In genomic region chr3:30554317-30554690, GRCh38 we compare ENCODE assay signal across 18 cellular contexts.
"Had no signal": no experiment of that assay in that cellular context is flagged by ENCODE, and none has a peak within 500 bp of the region (broad histone marks: within the 10 kb centered on the region; RNA-seq: fewer than 3 reads in every experiment).

No MANE protein-coding gene starts in this region.

- H3K27ac Mint-ChIP-seq: activated CD4-positive, alpha-beta T cell treated with anti-CD3 and anti-CD28 coated beads, Interleukin-2, amount 10 ng/mL, durations not matched to agents 7 days and 5 days; natural killer cell had no signal

- H3K4me1 Mint-ChIP-seq: activated CD4-positive, alpha-beta T cell treated with anti-CD3 and anti-CD28 coated beads, Interleukin-2, amount 10 ng/mL, durations not matched to agents 7 days and 5 days; natural killer cell had no signal

- H3K4me1 ChIP-seq: adrenal gland, thyroid gland had no signal

- H3K9me3 ChIP-seq: adrenal gland, neutrophil, thyroid gland had no signal

- H3K27ac ChIP-seq: adrenal gland, neutrophil, thyroid gland had no signal

- H3K27me3 Mint-ChIP-seq: activated CD4-positive, alpha-beta T cell treated with anti-CD3 and anti-CD28 coated beads, Interleukin-2, amount 10 ng/mL, durations not matched to agents 7 days and 5 days had no signal

- H3K27me3 ChIP-seq: adrenal gland, neutrophil, thyroid gland had no signal

- H3K4me3 Mint-ChIP-seq: activated CD4-positive, alpha-beta T cell treated with anti-CD3 and anti-CD28 coated beads, Interleukin-2, amount 10 ng/mL, durations not matched to agents 7 days and 5 days; activated T-cell treated with anti-CD3 and anti-CD28 coated beads, Interleukin-2, amount 50 U/mL, for 4 hours; natural killer cell had no signal

- H3K36me3 Mint-ChIP-seq: natural killer cell had no signal

- H3K36me3 ChIP-seq: adrenal gland, neutrophil, thyroid gland had no signal

- H3K9me3 Mint-ChIP-seq: activated T-cell treated with anti-CD3 and anti-CD28 coated beads, Interleukin-2, amount 50 U/mL, for 4 hours; natural killer cell had no signal

- H3K4me3 ChIP-seq: adrenal gland, thyroid gland had no signal

- DNase-seq: activated CD4-positive, alpha-beta T cell treated with anti-CD3 and anti-CD28 coated beads, Interleukin-2, amount 10 ng/mL, durations not matched to agents 7 days and 5 days; activated CD8-positive, alpha-beta memory T cell treated with anti-CD3 and anti-CD28 coated beads, Interleukin-2, amount 50 U/mL, for 4 hours; activated effector memory CD4-positive, alpha-beta T cell treated with Interleukin-2 at 50 U/mL for 16 hours; activated naive CD4-positive, alpha-beta T cell treated with anti-CD3 and anti-CD28 coated beads, Interleukin-2, amount 50 U/mL, for 16 hours; activated T-cell treated with anti-CD3 and anti-CD28 coated beads, Interleukin-2, amount 50 U/mL, for 4 hours; adrenal gland; cerebellar nuclear complex; cortex of kidney; effector CD4-positive, alpha-beta T cell; left cardiac atrium; natural killer cell; retina; stimulated activated CD4-positive, alpha-beta T cell treated with anti-CD3 and anti-CD28 coated beads, Interleukin-12 subunit alpha, Interleukin-12 subunit beta, amount 100 ng/mL, for 4 hours; stimulated activated naive CD4-positive, alpha-beta T cell treated with Interleukin-2 at 50 U/mL for 16 hours; T-helper 1 cell; T-helper 9 cell; thyroid gland had no signal

- ATAC-seq: left cardiac atrium, natural killer cell had no signal
